Comparison of ENCODE assay signal across 2 cellular contexts in the genomic region with DNA sequence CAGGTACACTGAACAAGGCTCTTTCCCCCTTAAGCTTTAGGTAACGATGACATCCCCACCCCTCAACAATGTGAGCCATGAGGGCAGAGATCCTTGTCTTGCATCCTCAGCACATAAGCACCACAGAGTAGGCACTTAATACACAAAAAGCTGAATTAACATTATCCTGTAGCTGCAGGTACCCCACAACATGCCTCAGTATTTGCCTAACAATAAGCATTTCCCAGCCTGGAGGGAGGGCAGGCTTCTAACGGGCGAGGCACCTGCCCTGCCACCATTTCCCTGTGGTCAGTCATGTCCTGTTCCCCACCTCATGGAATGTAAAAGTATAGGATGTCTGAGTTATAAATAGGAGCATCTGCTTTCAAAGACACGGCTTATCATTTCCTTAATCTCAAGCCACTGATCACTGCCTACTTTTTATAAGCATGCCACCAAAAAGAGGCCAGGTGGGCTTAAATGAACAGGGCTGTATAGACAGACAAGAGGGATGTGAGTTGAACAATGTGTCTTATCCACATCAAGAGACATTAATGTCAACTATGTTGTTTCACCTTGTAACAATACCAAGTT.
TF ChIP-seq lines count a peak whose summit lies in the region.

No MANE protein-coding gene starts in this region.

TF ChIP-seq in SK-N-SH, 30 proteins besides CTCF, POLR2A, EP300 and RAD21 (continued from another document):
- TF ChIP-seq, protein P1, sequence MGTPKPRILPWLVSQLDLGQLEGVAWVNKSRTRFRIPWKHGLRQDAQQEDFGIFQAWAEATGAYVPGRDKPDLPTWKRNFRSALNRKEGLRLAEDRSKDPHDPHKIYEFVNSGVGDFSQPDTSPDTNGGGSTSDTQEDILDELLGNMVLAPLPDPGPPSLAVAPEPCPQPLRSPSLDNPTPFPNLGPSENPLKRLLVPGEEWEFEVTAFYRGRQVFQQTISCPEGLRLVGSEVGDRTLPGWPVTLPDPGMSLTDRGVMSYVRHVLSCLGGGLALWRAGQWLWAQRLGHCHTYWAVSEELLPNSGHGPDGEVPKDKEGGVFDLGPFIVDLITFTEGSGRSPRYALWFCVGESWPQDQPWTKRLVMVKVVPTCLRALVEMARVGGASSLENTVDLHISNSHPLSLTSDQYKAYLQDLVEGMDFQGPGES (IDR thresholded peaks at IDR 0.05; ENCODE audit: low read depth, low read length): no peak
- peak; percentile 50 for TF ChIP-seq TCF12 (IDR thresholded peaks at IDR 0.05)
- no peak for TF ChIP-seq EZH2phosphoT487 (IDR thresholded peaks at IDR 0.05; ENCODE audit: borderline replicate concordance, low read depth)

TF ChIP-seq in SK-N-SH treated with all-trans-retinoic acid at 6 μM for 48 hours, 23 proteins besides CTCF, POLR2A, EP300 and RAD21 (continued from another document):
- TF ChIP-seq CSDC2 (CRISPR knock-in tag; IDR thresholded peaks at IDR 0.05): no peak
- no peak for TF ChIP-seq SNAI2 (CRISPR knock-in tag; IDR thresholded peaks at IDR 0.05)
- no peak for TF ChIP-seq ARNTL (CRISPR knock-in tag; IDR thresholded peaks at IDR 0.05; ENCODE audit: borderline replicate concordance, low read depth)
- TF ChIP-seq ESRRG (CRISPR knock-in tag; IDR thresholded peaks at IDR 0.05): no peak
- TF ChIP-seq, protein P2, sequence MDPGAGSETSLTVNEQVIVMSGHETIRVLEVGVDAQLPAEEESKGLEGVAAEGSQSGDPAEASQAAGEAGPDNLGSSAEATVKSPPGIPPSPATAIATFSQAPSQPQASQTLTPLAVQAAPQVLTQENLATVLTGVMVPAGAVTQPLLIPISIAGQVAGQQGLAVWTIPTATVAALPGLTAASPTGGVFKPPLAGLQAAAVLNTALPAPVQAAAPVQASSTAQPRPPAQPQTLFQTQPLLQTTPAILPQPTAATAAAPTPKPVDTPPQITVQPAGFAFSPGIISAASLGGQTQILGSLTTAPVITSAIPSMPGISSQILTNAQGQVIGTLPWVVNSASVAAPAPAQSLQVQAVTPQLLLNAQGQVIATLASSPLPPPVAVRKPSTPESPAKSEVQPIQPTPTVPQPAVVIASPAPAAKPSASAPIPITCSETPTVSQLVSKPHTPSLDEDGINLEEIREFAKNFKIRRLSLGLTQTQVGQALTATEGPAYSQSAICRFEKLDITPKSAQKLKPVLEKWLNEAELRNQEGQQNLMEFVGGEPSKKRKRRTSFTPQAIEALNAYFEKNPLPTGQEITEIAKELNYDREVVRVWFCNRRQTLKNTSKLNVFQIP (CRISPR knock-in tag; IDR thresholded peaks at IDR 0.05; ENCODE audit: borderline replicate concordance, low read depth): no peak
- no peak for TF ChIP-seq PPARA (CRISPR knock-in tag; IDR thresholded peaks at IDR 0.05; ENCODE audit: borderline replicate concordance)
- TF ChIP-seq ZFP30 (CRISPR knock-in tag; IDR thresholded peaks at IDR 0.05): no peak
- no peak for TF ChIP-seq OSR1 (CRISPR knock-in tag; IDR thresholded peaks at IDR 0.05)
- TF ChIP-seq, protein P3, sequence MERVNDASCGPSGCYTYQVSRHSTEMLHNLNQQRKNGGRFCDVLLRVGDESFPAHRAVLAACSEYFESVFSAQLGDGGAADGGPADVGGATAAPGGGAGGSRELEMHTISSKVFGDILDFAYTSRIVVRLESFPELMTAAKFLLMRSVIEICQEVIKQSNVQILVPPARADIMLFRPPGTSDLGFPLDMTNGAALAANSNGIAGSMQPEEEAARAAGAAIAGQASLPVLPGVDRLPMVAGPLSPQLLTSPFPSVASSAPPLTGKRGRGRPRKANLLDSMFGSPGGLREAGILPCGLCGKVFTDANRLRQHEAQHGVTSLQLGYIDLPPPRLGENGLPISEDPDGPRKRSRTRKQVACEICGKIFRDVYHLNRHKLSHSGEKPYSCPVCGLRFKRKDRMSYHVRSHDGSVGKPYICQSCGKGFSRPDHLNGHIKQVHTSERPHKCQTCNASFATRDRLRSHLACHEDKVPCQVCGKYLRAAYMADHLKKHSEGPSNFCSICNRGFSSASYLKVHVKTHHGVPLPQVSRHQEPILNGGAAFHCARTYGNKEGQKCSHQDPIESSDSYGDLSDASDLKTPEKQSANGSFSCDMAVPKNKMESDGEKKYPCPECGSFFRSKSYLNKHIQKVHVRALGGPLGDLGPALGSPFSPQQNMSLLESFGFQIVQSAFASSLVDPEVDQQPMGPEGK (CRISPR knock-in tag; IDR thresholded peaks at IDR 0.05; ENCODE audit: borderline replicate concordance): no peak
- no peak for TF ChIP-seq RARB (CRISPR knock-in tag; IDR thresholded peaks at IDR 0.05)
- TF ChIP-seq TOX (CRISPR knock-in tag; IDR thresholded peaks at IDR 0.05; ENCODE audit: borderline replicate concordance): no peak
- TF ChIP-seq TCF4 (CRISPR knock-in tag; IDR thresholded peaks at IDR 0.05; ENCODE audit: borderline replicate concordance): no peak
